In the genomic region with DNA sequence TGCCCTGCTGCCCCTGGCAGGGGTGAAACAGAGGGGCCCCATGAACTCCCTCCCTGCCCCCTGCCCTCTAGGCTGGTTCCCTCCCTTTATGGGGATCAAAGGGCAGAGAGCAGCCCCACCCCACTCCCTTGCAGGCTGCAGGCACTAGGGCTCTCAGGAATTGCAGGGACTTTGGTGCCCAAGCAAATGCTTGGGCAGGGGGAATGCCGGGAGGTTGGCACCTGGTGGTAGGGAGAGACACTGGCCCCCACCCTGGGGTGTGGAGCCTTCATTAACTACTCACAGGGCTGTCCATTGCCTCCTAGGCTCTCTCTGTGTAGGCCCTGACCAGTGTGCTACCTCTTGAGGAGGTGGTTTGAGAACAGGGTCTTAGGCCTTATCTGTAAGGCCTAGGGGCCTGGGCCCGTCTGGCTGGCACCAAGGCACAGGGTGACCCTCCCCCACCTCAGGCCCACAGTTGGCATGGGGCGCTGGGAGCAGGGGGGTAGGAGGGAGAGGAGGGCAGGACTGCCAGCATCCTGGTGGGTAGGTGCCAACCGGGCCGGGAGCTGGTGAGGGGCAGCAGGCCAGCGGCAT, we compare ENCODE assay signal across 10 cellular contexts. TPM values are rescaled to one million over a fixed set of nuclear protein-coding genes. Genes with fewer than 3 reads are reported as not detected.
A peak's percentile ranks its signal among the peaks of the same experiment; 100 is the strongest.
DNase-seq lines count a peak whose midpoint lies in the region; ATAC-seq and TF ChIP-seq lines count a peak whose summit lies in the region.
"Had no signal": no experiment of that assay in that cellular context is flagged by ENCODE, and none has a peak within 500 bp of the region (broad histone marks: within the 10 kb centered on the region; RNA-seq: fewer than 3 reads in every experiment).

No MANE protein-coding gene starts in this region.

- CTCF ChIA-PET in CD4-positive, alpha-beta T cell (lab: Charles Lee): interaction anchor here (1.3 to 4.0 kb wide), 4 partner anchors 9 to 46 kb away, joined by 3 to 31 read pairs (median 8); partner anchors contain the start of gene PYGO2
- CTCF ChIA-PET in activated CD4-positive, alpha-beta memory T cell treated with anti-CD3 and anti-CD28 coated beads for 36 hours (lab: Charles Lee): interaction anchor here (0.9 to 4.2 kb wide), 7 partner anchors 8 to 78 kb away, joined by 3 to 43 read pairs (median 4); partner anchors contain the start of genes ADAM15 and PYGO2
- CTCF ChIA-PET in A673 (lab: Charles Lee): interaction anchor here (0.5 to 2.2 kb wide), 2 partner anchors 10 to 384 kb away, joined by 4 to 16 read pairs; no protein-coding TSS in a partner anchor

- no peaks in the 10 kb centered on the region for H3K27me3 Mint-ChIP-seq in CD4-positive, alpha-beta T cell
- no peaks in the 10 kb centered on the region for H3K27me3 Mint-ChIP-seq in activated CD4-positive, alpha-beta memory T cell treated with anti-CD3 and anti-CD28 coated beads for 36 hours

- DNase-seq in CD4-positive, alpha-beta T cell: no peak
- DNase-seq in activated CD4-positive, alpha-beta memory T cell treated with anti-CD3 and anti-CD28 coated beads for 36 hours: no peak
- DNase-seq in heart right ventricle (peak; percentile 69 to 75), psoas muscle (peak; percentile 70 to 87), A673 (ENCODE audit: low spot score) (no peak), NCI-H146 (lab: John Stamatoyannopoulos, UW) (no peak), HuH-7 (ENCODE audit: low spot score) (no peak)

- H3K27ac ChIP-seq in CD4-positive, alpha-beta T cell (ENCODE audit: low read depth, low read length): peak overlapping the region; percentile 88
- H3K27ac ChIP-seq in heart right ventricle (peak overlapping the region; percentile 19 to 98 (median 95)), psoas muscle (peak overlapping the region; percentile 94), A673 (ENCODE audit: low read depth, low read length, poor library complexity, severe bottlenecking) (no peak overlapping the region)

- peaks cover 25% of the 10 kb centered on the region for H3K36me3 Mint-ChIP-seq in CD4-positive, alpha-beta T cell (ENCODE audit: low read depth)
- peaks cover 29% of the 10 kb centered on the region for H3K36me3 Mint-ChIP-seq in activated CD4-positive, alpha-beta memory T cell treated with anti-CD3 and anti-CD28 coated beads for 36 hours

- H3K27me3 ChIP-seq in CD4-positive, alpha-beta T cell (ENCODE audit: control insufficient read depth, insufficient read depth, low read length): no peaks in the 10 kb centered on the region
- H3K27me3 ChIP-seq in heart right ventricle: no peaks in the 10 kb centered on the region
- H3K27me3 ChIP-seq in psoas muscle (ENCODE audit: insufficient read depth in 3 of 3, low read length in 2 of 3): no peaks in the 10 kb centered on the region
- no peaks in the 10 kb centered on the region for H3K27me3 ChIP-seq in A673 (replicated peaks; ENCODE audit: insufficient read depth, low read depth, low read length, poor library complexity)

- H3K36me3 ChIP-seq in heart right ventricle (no peaks in the 10 kb centered on the region), psoas muscle (ENCODE audit: insufficient read depth in 1 of 2, low read depth in 1 of 2) (no peaks in the 10 kb centered on the region), A673 (ENCODE audit: insufficient read depth, low read length, poor library complexity, severe bottlenecking) (no peaks in the 10 kb centered on the region)

- peaks cover 76% of the 10 kb centered on the region for H3K4me1 Mint-ChIP-seq in CD4-positive, alpha-beta T cell (ENCODE audit: low read depth)
- H3K4me1 Mint-ChIP-seq in activated CD4-positive, alpha-beta memory T cell treated with anti-CD3 and anti-CD28 coated beads for 36 hours (ENCODE audit: low read depth): peaks cover 59% of the 10 kb centered on the region

- intact Hi-C loops in CD4-positive, alpha-beta T cell (cut with DNase I, micrococcal nuclease): no loop called here
- intact Hi-C loops in activated CD4-positive, alpha-beta memory T cell treated with anti-CD3 and anti-CD28 coated beads for 36 hours (cut with micrococcal nuclease): loop anchor here (10.0 kb wide), 2 partner anchors 673 to 1353 kb away; partner anchors contain the start of gene SNAPIN
- intact Hi-C loops in heart right ventricle (cut with DNase I): loop anchor here in 1 of 10 donors (10.0 kb wide), 1 partner anchor 57 kb away; the partner anchor contains the start of gene EFNA4
- intact Hi-C loops in psoas muscle (cut with DNase I): no loop called here
- intact Hi-C loops in A673 (cut with micrococcal nuclease; ENCODE audit: unreplicated experiment): no loop called here

- POLR2A ChIA-PET in CD4-positive, alpha-beta T cell (lab: Charles Lee): interaction anchor here (1.0 to 10.7 kb wide), 11 partner anchors 7 to 70 kb away, joined by 3 to 189 read pairs (median 7); partner anchors contain the start of genes ADAM15, CKS1B, FLAD1 and PBXIP1
- POLR2A ChIA-PET in activated CD4-positive, alpha-beta memory T cell treated with anti-CD3 and anti-CD28 coated beads for 36 hours (lab: Charles Lee): interaction anchor here (1.0 to 3.9 kb wide), 3 partner anchors 8 to 32 kb away, joined by 3 to 31 read pairs (median 11); no protein-coding TSS in a partner anchor
- POLR2A ChIA-PET in A673 (lab: Charles Lee; ENCODE audit: low non-redundant PET): no interaction called here

- ATAC-seq in CD4-positive, alpha-beta T cell (ENCODE audit: poor library complexity): peak; percentile 1
- ATAC-seq in heart right ventricle: peak; percentile 14 to 53 (median 34)
- ATAC-seq in psoas muscle: peak; percentile 15 to 34 (median 28)
- ATAC-seq in HG03175 (IDR thresholded peaks at IDR 0.05; ENCODE audit: unreplicated experiment): no peak

- H3K9me3 Mint-ChIP-seq in CD4-positive, alpha-beta T cell: no peaks in the 10 kb centered on the region
- no peaks in the 10 kb centered on the region for H3K9me3 Mint-ChIP-seq in activated CD4-positive, alpha-beta memory T cell treated with anti-CD3 and anti-CD28 coated beads for 36 hours

- H3K9me3 ChIP-seq in CD4-positive, alpha-beta T cell (ENCODE audit: control insufficient read depth, low read length): no peaks in the 10 kb centered on the region
- H3K9me3 ChIP-seq in heart right ventricle: no peaks in the 10 kb centered on the region
- H3K9me3 ChIP-seq in psoas muscle: no peaks in the 10 kb centered on the region
- no peaks in the 10 kb centered on the region for H3K9me3 ChIP-seq in A673 (ENCODE audit: low read depth, low read length, poor library complexity, severe bottlenecking)

- H3K4me3 ChIP-seq in heart right ventricle (peak overlapping the region in 3 of 10 donors; percentile 25 to 54 (median 28)), psoas muscle (peak overlapping the region; percentile 62), A673 (ENCODE audit: low read depth, low read length, poor library complexity, severe bottlenecking) (no peak overlapping the region)

- TF ChIP-seq CTCF in CD4-positive, alpha-beta T cell (IDR thresholded peaks at IDR 0.05): no peak
- TF ChIP-seq CTCF in heart right ventricle (IDR thresholded peaks at IDR 0.05) (no peak), psoas muscle (IDR thresholded peaks at IDR 0.05) (no peak), A673 (conservative IDR thresholded peaks at IDR 0.05; ENCODE audit: low read depth, low read length) (no peak)

- peak overlapping the region; percentile 80 for H3K27ac Mint-ChIP-seq in CD4-positive, alpha-beta T cell
- peak overlapping the region; percentile 99 for H3K27ac Mint-ChIP-seq in activated CD4-positive, alpha-beta memory T cell treated with anti-CD3 and anti-CD28 coated beads for 36 hours

- BruUV-seq in A673 (replicated peaks; lab: Mats Ljungman, UMichigan): no TSS peak

- peaks cover 26 to 86% (median 73%) of the 10 kb centered on the region in 9 donors for H3K4me1 ChIP-seq in heart right ventricle
- peaks cover 68% of the 10 kb centered on the region for H3K4me1 ChIP-seq in psoas muscle
- peaks cover 17% of the 10 kb centered on the region for H3K4me1 ChIP-seq in A673 (ENCODE audit: insufficient read depth, low read length, poor library complexity, severe bottlenecking)

- 44 to 51% methylated on average over 6 of the region's 6 CpGs for WGBS in heart right ventricle, 2 donors
- WGBS in psoas muscle, 3 donors: 21 to 35% (median 22%) methylated on average over 5 to 6 of the region's 6 CpGs

- peak overlapping the region; percentile 91 for H3K4me3 Mint-ChIP-seq in CD4-positive, alpha-beta T cell
- peak overlapping the region; percentile 16 for H3K4me3 Mint-ChIP-seq in activated CD4-positive, alpha-beta memory T cell treated with anti-CD3 and anti-CD28 coated beads for 36 hours

RNA-seq across cellular contexts. Expression of gene ZBTB7B, which starts 4.7 kb away (rescaled TPM):
- 10 to 100 TPM; 22.8 to 25.1 TPM for total RNA-seq in CD4-positive, alpha-beta T cell
- 100 to 1,000 TPM; 124 to 125 TPM for total RNA-seq in activated CD4-positive, alpha-beta memory T cell treated with anti-CD3 and anti-CD28 coated beads for 36 hours
- total RNA-seq in heart right ventricle (10 to 100 TPM; 25.7 to 54.7 (median 34.5) TPM), psoas muscle (10 to 100 TPM; 34.6 to 97.9 (median 70.9) TPM), A673 (2021) (19.2 and 21.8 TPM in 2 replicates)
- polyA plus RNA-seq in heart right ventricle (10 to 100 TPM; 41.1 to 51.6 TPM), psoas muscle (10 to 100 TPM; 20.2 to 55.5 (median 48.7) TPM)

RNA-seq across cellular contexts. Expression of gene LENEP, which starts 14.0 kb away (rescaled TPM):
- not detected for total RNA-seq in CD4-positive, alpha-beta T cell
- under 1 TPM; 0.36 to 0.56 TPM for total RNA-seq in activated CD4-positive, alpha-beta memory T cell treated with anti-CD3 and anti-CD28 coated beads for 36 hours
- total RNA-seq in heart right ventricle (not detected), psoas muscle (not detected), A673 (2021) (1.4 and 1.7 TPM in 2 replicates)
- polyA plus RNA-seq in heart right ventricle (not detected), psoas muscle (not detected)
- total RNA-seq: LHCN-M2 had no signal
- polyA plus RNA-seq: neural cell had no signal

RNA-seq across cellular contexts. Expression of gene FLAD1, which starts 24.2 kb away (rescaled TPM):
- total RNA-seq in CD4-positive, alpha-beta T cell: 10 to 100 TPM; 16.7 to 19.4 TPM
- 10 to 100 TPM; 45.4 to 49.4 TPM for total RNA-seq in activated CD4-positive, alpha-beta memory T cell treated with anti-CD3 and anti-CD28 coated beads for 36 hours
- total RNA-seq in heart right ventricle (10 to 100 TPM; 20.1 to 36.8 (median 24.1) TPM), psoas muscle (10 to 100 TPM; 24.5 to 39.4 (median 30.4) TPM), A673 (2021) (82.4 and 84.2 TPM in 2 replicates)
- polyA plus RNA-seq in heart right ventricle (10 to 100 TPM; 25.1 to 41.6 TPM), psoas muscle (10 to 100 TPM; 32.4 to 52.7 (median 51.6) TPM)

RNA-seq across cellular contexts. Expression of gene DCST2, which starts 26.2 kb away (rescaled TPM):
- total RNA-seq in CD4-positive, alpha-beta T cell: 1 to 10 TPM; 1.4 to 2.2 TPM
- total RNA-seq in activated CD4-positive, alpha-beta memory T cell treated with anti-CD3 and anti-CD28 coated beads for 36 hours: 1 to 10 TPM; 1.1 to 1.3 TPM
- total RNA-seq in heart right ventricle: under 1 TPM in 9 of 10 donors, not detected in 1; 0.15 to 0.67 (median 0.30) TPM
- polyA plus RNA-seq in heart right ventricle: 1 to 10 TPM in 1 of 2 donors, under 1 TPM in 1; 0.38 to 1.8 TPM
- under 1 TPM in 2 of 4 donors, not detected in 2; 0.19 to 0.56 TPM for total RNA-seq in psoas muscle
- under 1 TPM; 0.04 to 0.38 (median 0.07) TPM for polyA plus RNA-seq in psoas muscle
- 0.21 TPM in 1 of 2 replicates, not detected in the other for total RNA-seq in A673 (2021)

RNA-seq across cellular contexts. Expression of gene DCST1, which starts 26.3 kb away (rescaled TPM):
- total RNA-seq in CD4-positive, alpha-beta T cell: under 1 TPM; 0.33 to 0.39 TPM
- under 1 TPM in 1 of 2 experiments, not detected in 1; 0.14 TPM for total RNA-seq in activated CD4-positive, alpha-beta memory T cell treated with anti-CD3 and anti-CD28 coated beads for 36 hours
- total RNA-seq in heart right ventricle (not detected), psoas muscle (under 1 TPM in 2 of 4 donors, not detected in 2; 0.12 to 0.34 TPM), A673 (2021) (not detected in 2 replicates)
- polyA plus RNA-seq in heart right ventricle (under 1 TPM in 1 of 2 donors, not detected in 1; 0.29 TPM), psoas muscle (not detected)
- total RNA-seq: LHCN-M2 had no signal
- polyA plus RNA-seq: neural cell had no signal

Comparison
In these comparisons a context has a peak if more than half of its experiments do, and no peak if none do; other contexts are left out.
1. DNase-seq: peak in heart right ventricle (2 of 2) and psoas muscle (2 of 2); none in CD4-positive, alpha-beta T cell (0 of 10), activated CD4-positive, alpha-beta memory T cell treated with anti-CD3 and anti-CD28 coated beads for 36 hours (single experiment), A673 (single experiment), NCI-H146 (single experiment) and HuH-7 (single experiment).